ENCODE assay signal across 15 cellular contexts in the genomic region with DNA sequence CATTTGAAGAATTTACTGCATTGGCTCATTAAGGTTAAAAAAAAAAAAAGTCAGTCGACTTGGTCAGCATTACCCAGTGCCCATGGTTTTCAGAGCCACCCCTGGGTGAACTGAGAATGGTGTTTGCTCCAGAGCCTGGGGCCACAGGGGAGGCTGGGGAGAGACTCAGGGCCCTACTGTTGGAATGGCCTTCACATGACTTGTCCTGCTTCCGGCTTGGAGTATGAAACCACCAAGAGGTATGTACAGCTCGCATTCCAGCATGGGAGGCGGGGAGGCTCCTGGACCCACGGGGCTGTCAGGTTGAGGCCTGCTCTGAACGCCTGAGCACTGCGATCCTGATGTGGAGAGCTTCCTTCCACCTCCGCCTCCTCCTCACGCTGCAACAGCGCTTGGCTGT. TPM values are rescaled to one million over a fixed set of nuclear protein-coding genes. Genes with fewer than 3 reads are reported as not detected.
DNase-seq lines count a peak whose midpoint lies in the region; ATAC-seq, FAIRE-seq and TF ChIP-seq lines count a peak whose summit lies in the region.
"Had no signal": no experiment of that assay in that cellular context is flagged by ENCODE, and none has a peak within 500 bp of the region (broad histone marks: within the 10 kb centered on the region; RNA-seq: fewer than 3 reads in every experiment).

No MANE protein-coding gene starts in this region.

- H3K36me3 Mint-ChIP-seq in astrocyte (ENCODE audit: low read depth, unreplicated experiment) (peaks cover 15% of the 10 kb centered on the region), type B pancreatic cell (peaks cover 38% of the 10 kb centered on the region), osteocyte (ENCODE audit: unreplicated experiment) (peaks cover 15% of the 10 kb centered on the region)

- TF ChIP-seq CTCF in left ventricle myocardium inferior (IDR thresholded peaks at IDR 0.05; ENCODE audit: borderline replicate concordance): no peak
- no peak for TF ChIP-seq CTCF in astrocyte (IDR thresholded peaks at IDR 0.05; ENCODE audit: insufficient read depth, low read depth, low read length)
- TF ChIP-seq CTCF in keratinocyte (optimal IDR thresholded peaks at IDR 0.05 in 1 of 3, IDR thresholded peaks at IDR 0.05 in 1 of 3, conservative IDR thresholded peaks at IDR 0.05 in 1 of 3; ENCODE audit: extremely low read depth in 1 of 3, insufficient read depth in 2 of 3, low read length in 3 of 3): no peak
- no peak for TF ChIP-seq CTCF in type B pancreatic cell (conservative IDR thresholded peaks at IDR 0.05)
- no peak for TF ChIP-seq CTCF in osteocyte (IDR thresholded peaks at IDR 0.05)

- H3K4me2 ChIP-seq in astrocyte (ENCODE audit: low read length): peak overlapping the region; percentile 40
- H3K4me2 ChIP-seq in keratinocyte (ENCODE audit: control insufficient read depth, extremely low read depth, insufficient read depth, low read depth, low read length): peak overlapping the region; percentile 9

- no peak overlapping the region for H2AFZ ChIP-seq in astrocyte (ENCODE audit: low read depth, low read length)
- no peak overlapping the region for H2AFZ ChIP-seq in keratinocyte (ENCODE audit: control insufficient read depth, low read length)

- H3K9me3 ChIP-seq in left ventricle myocardium inferior (replicated peaks) (peaks cover 2% of the 10 kb centered on the region), astrocyte (ENCODE audit: insufficient read depth, low read depth, low read length) (no peaks in the 10 kb centered on the region), keratinocyte (ENCODE audit: control insufficient read depth, low read depth, low read length) (no peaks in the 10 kb centered on the region)
- H3K9me3 ChIP-seq: vagina had no signal

- H3K4me1 ChIP-seq in left ventricle myocardium inferior (peaks cover 57% of the 10 kb centered on the region), astrocyte (ENCODE audit: insufficient read depth, low read length) (peaks cover 40% of the 10 kb centered on the region), keratinocyte (ENCODE audit: control insufficient read depth, extremely low read depth, insufficient read depth, low read length) (peaks cover 34% of the 10 kb centered on the region)

- H3K9ac ChIP-seq in astrocyte (ENCODE audit: low read length): no peak overlapping the region
- no peak overlapping the region for H3K9ac ChIP-seq in keratinocyte (ENCODE audit: control insufficient read depth, extremely low read depth, insufficient read depth, low read length)

- H3K9me3 Mint-ChIP-seq in astrocyte (ENCODE audit: unreplicated experiment) (peaks cover 6% of the 10 kb centered on the region), type B pancreatic cell (no peaks in the 10 kb centered on the region), osteocyte (ENCODE audit: unreplicated experiment) (peaks cover 6% of the 10 kb centered on the region)
- H3K9me3 Mint-ChIP-seq: activated naive CD8-positive, alpha-beta T cell treated with anti-CD3 and anti-CD28 coated beads for 36 hours had no signal

- no peak for FAIRE-seq in astrocyte (lab: Jason Lieb, UNC)
- peak; percentile 96 for FAIRE-seq in keratinocyte (lab: Jason Lieb, UNC)

- H3K79me2 ChIP-seq in astrocyte (ENCODE audit: insufficient read depth, low read length) (peaks cover 25% of the 10 kb centered on the region), keratinocyte (ENCODE audit: control insufficient read depth, insufficient read depth, low read length) (no peaks in the 10 kb centered on the region)

- no peak for ATAC-seq in GM21825 (IDR thresholded peaks at IDR 0.05; ENCODE audit: unreplicated experiment)
- ATAC-seq: left colon had no signal

- H3K4me3 ChIP-seq in left ventricle myocardium inferior: no peak overlapping the region
- H3K4me3 ChIP-seq in astrocyte (ENCODE audit: insufficient read depth, low read depth, low read length): no peak overlapping the region
- H3K4me3 ChIP-seq in keratinocyte (ENCODE audit: control insufficient read depth in 2 of 3, extremely low read depth in 1 of 3, insufficient read depth in 2 of 3, low read depth in 1 of 3, low read length in 3 of 3): no peak overlapping the region
- H3K4me3 ChIP-seq: vagina had no signal

- DNase-seq in left ventricle myocardium inferior (peak; percentile 27), cardiac septum (ENCODE audit: low spot score) (no peak), astrocyte (ENCODE audit: low read depth) (peak; percentile 80), keratinocyte (ENCODE audit: low read depth, low spot score) (peak; percentile 69), type B pancreatic cell (ENCODE audit: extremely low spot score, unreplicated experiment) (no peak), GDM1 (lab: John Stamatoyannopoulos, UW) (no peak), osteocyte (ENCODE audit: extremely low spot score, unreplicated experiment) (no peak)
- DNase-seq: activated naive CD8-positive, alpha-beta T cell treated with anti-CD3 and anti-CD28 coated beads for 36 hours; foreskin fibroblast; left colon; NCI-H446; nucleus accumbens had no signal

- H3K4me1 Mint-ChIP-seq in astrocyte (ENCODE audit: low read depth, unreplicated experiment) (peaks cover 31% of the 10 kb centered on the region), type B pancreatic cell (ENCODE audit: unreplicated experiment) (peaks cover 67% of the 10 kb centered on the region), osteocyte (ENCODE audit: unreplicated experiment) (peaks cover 43% of the 10 kb centered on the region)

- no peaks in the 10 kb centered on the region for H3K27me3 Mint-ChIP-seq in astrocyte (ENCODE audit: low read depth, unreplicated experiment)
- H3K27me3 Mint-ChIP-seq in type B pancreatic cell: no peaks in the 10 kb centered on the region
- H3K27me3 Mint-ChIP-seq in osteocyte (ENCODE audit: unreplicated experiment): no peaks in the 10 kb centered on the region
- H3K27me3 Mint-ChIP-seq: activated naive CD8-positive, alpha-beta T cell treated with anti-CD3 and anti-CD28 coated beads for 36 hours; dendritic cell treated with granulocyte-macrophage colony-stimulating factor and Interleukin-4, amounts not matched to agents 40 ng/mL and 50 ng/mL, for 4 days had no signal

- no peaks in the 10 kb centered on the region for H3K27me3 ChIP-seq in left ventricle myocardium inferior (ENCODE audit: low read depth)
- no peaks in the 10 kb centered on the region for H3K27me3 ChIP-seq in astrocyte (ENCODE audit: insufficient read depth, low read length)
- H3K27me3 ChIP-seq in keratinocyte (ENCODE audit: control insufficient read depth, extremely low read depth, insufficient read depth, low read length): no peaks in the 10 kb centered on the region
- H3K27me3 ChIP-seq: vagina had no signal

- H3K36me3 ChIP-seq in left ventricle myocardium inferior: peaks cover 8% of the 10 kb centered on the region
- H3K36me3 ChIP-seq in astrocyte (ENCODE audit: insufficient read depth, low read length): peaks cover 4% of the 10 kb centered on the region
- peaks cover 0 to 5% of the 10 kb centered on the region in 2 experiments for H3K36me3 ChIP-seq in keratinocyte (ENCODE audit: control insufficient read depth in 2 of 2, extremely low read depth in 1 of 2, insufficient read depth in 2 of 2, low read length in 2 of 2)
- H3K36me3 ChIP-seq: vagina had no signal

- no peaks in the 10 kb centered on the region for H3K9me1 ChIP-seq in keratinocyte (ENCODE audit: control insufficient read depth, extremely low read depth, insufficient read depth, low read length)

- intact Hi-C loops in left ventricle myocardium inferior (cut with micrococcal nuclease): no loop called here
- intact Hi-C loops in cardiac septum (cut with DNase I): no loop called here

- H4K20me1 ChIP-seq in astrocyte (ENCODE audit: insufficient read depth, low read length): peaks cover 16% of the 10 kb centered on the region
- no peaks in the 10 kb centered on the region for H4K20me1 ChIP-seq in keratinocyte (ENCODE audit: control insufficient read depth, extremely low read depth, insufficient read depth, low read length)

- H3K4me3 Mint-ChIP-seq in astrocyte (ENCODE audit: unreplicated experiment) (peak overlapping the region; percentile 20), type B pancreatic cell (no peak overlapping the region), osteocyte (ENCODE audit: unreplicated experiment) (no peak overlapping the region)
- H3K4me3 Mint-ChIP-seq: activated naive CD8-positive, alpha-beta T cell treated with anti-CD3 and anti-CD28 coated beads for 36 hours; dendritic cell treated with granulocyte-macrophage colony-stimulating factor and Interleukin-4, amounts not matched to agents 40 ng/mL and 50 ng/mL, for 4 days had no signal

- H3K27ac Mint-ChIP-seq in astrocyte (ENCODE audit: unreplicated experiment): peak overlapping the region; percentile 58
- H3K27ac Mint-ChIP-seq in type B pancreatic cell: peak overlapping the region; percentile 36
- no peak overlapping the region for H3K27ac Mint-ChIP-seq in osteocyte (ENCODE audit: unreplicated experiment)
- H3K27ac Mint-ChIP-seq: activated naive CD8-positive, alpha-beta T cell treated with anti-CD3 and anti-CD28 coated beads for 36 hours; dendritic cell treated with granulocyte-macrophage colony-stimulating factor and Interleukin-4, amounts not matched to agents 40 ng/mL and 50 ng/mL, for 4 days had no signal

- dilution Hi-C loops in keratinocyte (cut with MboI; ENCODE audit: extremely low pct_ligation_motif_present, low sequenced_read_pairs): no loop called here

- H3K27ac ChIP-seq in left ventricle myocardium inferior (replicated peaks) (peak overlapping the region; percentile 23), astrocyte (ENCODE audit: low read depth, low read length) (peak overlapping the region; percentile 30), keratinocyte (ENCODE audit: control insufficient read depth, insufficient read depth, low read length) (peak overlapping the region; percentile 25)
- H3K27ac ChIP-seq: vagina had no signal

RNA-seq across cellular contexts. Expression of a gene that starts 36.8 kb away (rescaled TPM):
- total RNA-seq in left ventricle myocardium inferior (118 TPM), cardiac septum (112 TPM), astrocyte (53.7 and 67.9 TPM in 2 replicates), type B pancreatic cell (ENCODE audit: low replicate concordance) (65.0 and 158 TPM in 2 replicates), osteocyte (68.5 and 75.5 TPM in 2 replicates)
- polyA plus RNA-seq in keratinocyte: 16.7 to 25.0 TPM (median 22.3 TPM) in 3 replicates
- polyA plus RNA-seq in keratinocyte (2011; ENCODE audit: low read depth): 46.5 TPM
- polyA plus RNA-seq in keratinocyte (2011; cell fraction: cytosol; rRNA removed): 20.0 and 20.1 TPM in 2 replicates
- polyA plus RNA-seq in keratinocyte (2011; cell fraction: nucleus; rRNA removed): 28.1 and 29.8 TPM in 2 replicates
- 8.6 and 20.8 TPM in 2 replicates for polyA plus RNA-seq in keratinocyte (2012; ENCODE audit: low replicate concordance)
- 40.1 to 47.9 TPM (median 44.0 TPM) in 3 replicates for polyA minus RNA-seq in keratinocyte
- polyA minus RNA-seq in keratinocyte (2011; cell fraction: cytosol; rRNA and poly(A)+ RNA removed): 18.0 TPM
- polyA minus RNA-seq in keratinocyte (2011; cell fraction: nucleus; rRNA and poly(A)+ RNA removed): 25.6 and 50.9 TPM in 2 replicates

Comparison
In these comparisons a context has a peak if more than half of its experiments do, and no peak if none do; other contexts are left out.
1. DNase-seq: peak in left ventricle myocardium inferior (single experiment), astrocyte (single experiment) and keratinocyte (single experiment); none in cardiac septum (single experiment), type B pancreatic cell (single experiment), GDM1 (single experiment) and osteocyte (single experiment).
2. Peak in every context shown above with its lines, with median percentiles within 50 percentile points of each other: H3K27ac ChIP-seq.